ENCODE assay signal across 8 cellular contexts in the genomic region with DNA sequence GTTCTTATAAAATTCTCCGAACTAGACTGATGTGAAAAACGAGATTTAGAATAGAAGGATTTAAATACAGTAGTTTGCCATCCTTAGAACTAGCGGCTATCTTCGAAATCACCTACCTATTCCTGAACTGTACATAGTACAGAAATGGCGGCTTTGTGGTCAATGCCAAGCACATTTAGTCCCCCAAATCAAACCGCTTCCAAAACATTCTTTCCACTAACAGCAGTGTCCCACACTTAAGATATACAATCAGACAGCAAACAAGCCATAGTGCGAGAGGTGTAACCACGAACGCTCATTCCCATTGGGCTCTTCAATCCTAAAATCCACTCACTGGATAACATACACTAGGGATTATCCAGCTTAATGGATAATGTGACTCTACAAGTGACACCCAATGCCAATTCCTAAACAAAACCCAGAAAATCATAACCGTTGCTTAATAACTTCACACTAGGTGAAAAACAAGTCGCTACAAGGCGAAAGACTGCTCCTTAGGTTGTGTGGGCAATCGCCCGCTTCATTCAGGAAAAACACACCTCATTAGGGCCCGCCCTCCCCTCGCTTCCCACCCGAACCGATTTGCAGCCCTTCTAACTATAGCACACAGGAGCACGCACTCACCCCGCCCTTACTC. TPM values are rescaled to one million over a fixed set of nuclear protein-coding genes. Genes with fewer than 3 reads are reported as not detected.
A peak's percentile ranks its signal among the peaks of the same experiment; 100 is the strongest.
DNase-seq lines count a peak whose midpoint lies in the region; ATAC-seq and TF ChIP-seq lines count a peak whose summit lies in the region.

No MANE protein-coding gene starts in this region.

- DNase-seq in Right ventricle myocardium superior (peak; percentile 91), left cardiac atrium (no peak), RKO (ENCODE audit: low spot score) (peak; percentile 60), dermis blood vessel endothelial cell (peak; percentile 38), mucosa of descending colon (peak in 1 of 3 donors; percentile 14)
- no peak for DNase-seq in activated CD4-positive, CD25-positive, alpha-beta regulatory T cell treated with anti-CD3 and anti-CD28 coated beads, Interleukin-2, amount 50 U/mL, for 72 hours

- peak; percentile 7 for TF ChIP-seq CTCF in mucosa of descending colon (IDR thresholded peaks at IDR 0.05)

- no peak for ATAC-seq in Right ventricle myocardium superior (ENCODE audit: poor library complexity)
- ATAC-seq in left cardiac atrium: no peak
- no peak for ATAC-seq in mucosa of descending colon
- no peak for ATAC-seq in HG03460 (IDR thresholded peaks at IDR 0.05; ENCODE audit: unreplicated experiment)
- ATAC-seq in GM18498 (IDR thresholded peaks at IDR 0.05; ENCODE audit: unreplicated experiment): no peak

- no peaks in the 10 kb centered on the region for H3K36me3 ChIP-seq in mucosa of descending colon (ENCODE audit: low read depth)

- peak overlapping the region; percentile 74 for H3K4me3 ChIP-seq in mucosa of descending colon

- intact Hi-C loops in Right ventricle myocardium superior (cut with DNase I): loop anchor here (10.0 kb wide), 1 partner anchor 159 kb away; no protein-coding TSS in a partner anchor
- intact Hi-C loops in left cardiac atrium (cut with DNase I): loop anchor here (2.0 to 5.0 kb wide), 4 partner anchors 64 to 229 kb away; partner anchors contain the start of gene USP34 (in 1 of the 2)
- intact Hi-C loops in mucosa of descending colon (cut with DNase I, micrococcal nuclease): no loop called here

- no peaks in the 10 kb centered on the region for H3K9me3 ChIP-seq in mucosa of descending colon

- peaks cover 20% of the 10 kb centered on the region for H3K4me1 ChIP-seq in mucosa of descending colon (ENCODE audit: low read depth)

RNA-seq across cellular contexts. Expression of gene XPO1, which starts 2.0 kb away (rescaled TPM):
- 57.2 TPM for total RNA-seq in Right ventricle myocardium superior
- 10 to 100 TPM; 70.9 to 75.2 TPM for total RNA-seq in left cardiac atrium
- 186 and 254 TPM in 2 replicates for total RNA-seq in dermis blood vessel endothelial cell
- 10 to 100 TPM; 76.8 to 94.1 (median 87.5) TPM for total RNA-seq in mucosa of descending colon

Comparison
In these comparisons a context has a peak if more than half of its experiments do, and no peak if none do; other contexts are left out.
1. DNase-seq: peak in Right ventricle myocardium superior (single experiment), RKO (single experiment) and dermis blood vessel endothelial cell (single experiment); none in left cardiac atrium (single experiment) and activated CD4-positive, CD25-positive, alpha-beta regulatory T cell treated with anti-CD3 and anti-CD28 coated beads, Interleukin-2, amount 50 U/mL, for 72 hours (single experiment).
2. intact Hi-C loops: an anchor here in Right ventricle myocardium superior (10.0 kb wide) and left cardiac atrium (2.0 to 5.0 kb wide); none called in mucosa of descending colon.